In genomic region chr4:4259484-4260100, GRCh38 we compare ENCODE assay signal across 25 cellular contexts. TPM values are rescaled to one million over a fixed set of nuclear protein-coding genes. Genes with fewer than 3 reads are reported as not detected.
DNase-seq lines count a peak whose midpoint lies in the region; ATAC-seq and TF ChIP-seq lines count a peak whose summit lies in the region.
"Had no signal": no experiment of that assay in that cellular context is flagged by ENCODE, and none has a peak within 500 bp of the region (broad histone marks: within the 10 kb centered on the region; RNA-seq: fewer than 3 reads in every experiment).

No MANE protein-coding gene starts in this region.

- H3K79me2 ChIP-seq in SK-N-SH (ENCODE audit: insufficient read depth): no peaks in the 10 kb centered on the region
- no peaks in the 10 kb centered on the region for H3K79me2 ChIP-seq in PC-3 (ENCODE audit: low read length)

- DNase-seq in SK-N-SH (no peak), PC-3 (no peak), left lung (no peak), upper lobe of right lung (no peak), SIG-M5 treated with dmso at 0.1 percent for 504 hours (lab: John Stamatoyannopoulos, UW; ENCODE audit: unreplicated experiment) (no peak), breast epithelium (ENCODE audit: low spot score in 2 of 2) (no peak), CD14-positive monocyte (ENCODE audit: low spot score) (no peak)
- DNase-seq: adrenal gland, gastrocnemius medialis, NCI-H1105 treated with DMSO at 0.1 percent for 48 hours, NCI-H345, occipital lobe, Peyer's patch, transverse colon, WERI-Rb-1 had no signal

- H2AFZ ChIP-seq in SK-N-SH (ENCODE audit: low read depth) (0 out of 2 replicates have a peak overlapping the region, but pooled peaks have one; percentile 60), PC-3 (ENCODE audit: low read length) (peak overlapping the region; percentile 22; the same call in 1 of the 2 replicates)

- ATAC-seq in SK-N-SH treated with all-trans-retinoic acid at 6 μM for 48 hours: no peak
- ATAC-seq in PC-3: no peak
- peak; percentile 20 for ATAC-seq in left lung
- ATAC-seq in upper lobe of right lung: peak; percentile 66

- H3K27ac ChIP-seq in SK-N-SH (ENCODE audit: low read depth in 2 of 2, low read length in 1 of 2) (no peak overlapping the region), PC-3 (ENCODE audit: low read length) (no peak overlapping the region), left lung (no peak overlapping the region), upper lobe of right lung (no peak overlapping the region), breast epithelium (no peak overlapping the region)
- H3K27ac ChIP-seq: adrenal gland, gastrocnemius medialis, Peyer's patch, skin epidermis, transverse colon, WERI-Rb-1 had no signal

- H3K9me3 ChIP-seq in SK-N-SH: no peaks in the 10 kb centered on the region
- H3K9me3 ChIP-seq in PC-3 (ENCODE audit: low read length): no peaks in the 10 kb centered on the region
- no peaks in the 10 kb centered on the region for H3K9me3 ChIP-seq in left lung
- no peaks in the 10 kb centered on the region for H3K9me3 ChIP-seq in upper lobe of right lung
- H3K9me3 ChIP-seq in breast epithelium: no peaks in the 10 kb centered on the region
- H3K9me3 ChIP-seq: adrenal gland, gastrocnemius medialis, HAP-1, Peyer's patch, transverse colon had no signal

- H4K20me1 ChIP-seq in SK-N-SH (ENCODE audit: insufficient read depth) (no peaks in the 10 kb centered on the region), PC-3 (ENCODE audit: low read length) (no peaks in the 10 kb centered on the region)

- no peak overlapping the region for H3K4me3 Mint-ChIP-seq in CD14-positive monocyte
- H3K4me3 Mint-ChIP-seq: activated CD8-positive, alpha-beta T cell treated with anti-CD3 and anti-CD28 coated beads, Interleukin-2, amount 10 ng/mL, durations not matched to agents 7 days and 5 days; central memory CD8-positive, alpha-beta T cell; stimulated activated effector memory CD8-positive, alpha-beta T cell treated with anti-CD3 and anti-CD28 coated beads, Interleukin-12 subunit alpha, Interleukin-12 subunit beta, amount 100 ng/mL, for 72 hours; T-cell had no signal

- H3K9me3 Mint-ChIP-seq in CD14-positive monocyte: no peaks in the 10 kb centered on the region
- H3K9me3 Mint-ChIP-seq: activated T-helper 2 cell treated with anti-CD3 and anti-CD28 coated beads, Interferon-gamma antibody, Interleukin-2, Interleukin-4, amounts not matched to agents 10 μg/mL and 5 μg/mL and 100 μg/mL, durations not matched to agents 14 hours and 24 hours and 36 hours; CD8-positive, alpha-beta memory T cell; central memory CD8-positive, alpha-beta T cell; stimulated activated effector memory CD8-positive, alpha-beta T cell treated with anti-CD3 and anti-CD28 coated beads, Interleukin-12 subunit alpha, Interleukin-12 subunit beta, amount 100 ng/mL, for 72 hours; T-cell had no signal

- H3K4me3 ChIP-seq in SK-N-SH (ENCODE audit: low read depth in 2 of 2, low read length in 1 of 2): no peak overlapping the region
- no peak overlapping the region for H3K4me3 ChIP-seq in PC-3 (ENCODE audit: low read length)
- no peak overlapping the region for H3K4me3 ChIP-seq in left lung
- no peak overlapping the region for H3K4me3 ChIP-seq in upper lobe of right lung
- H3K4me3 ChIP-seq in breast epithelium: no peak overlapping the region
- H3K4me3 ChIP-seq: adrenal gland, gastrocnemius medialis, HAP-1, Peyer's patch, skin epidermis, transverse colon had no signal

- H3K36me3 Mint-ChIP-seq in CD14-positive monocyte: no peaks in the 10 kb centered on the region
- H3K36me3 Mint-ChIP-seq: stimulated activated effector memory CD8-positive, alpha-beta T cell treated with anti-CD3 and anti-CD28 coated beads, Interleukin-12 subunit alpha, Interleukin-12 subunit beta, amount 100 ng/mL, for 72 hours; T-cell had no signal

- POLR2A ChIA-PET in SK-N-SH (lab: Yijun Ruan, JAX): no interaction called here
- POLR2A ChIA-PET in PC-3 (lab: Charles Lee; ENCODE audit: unreplicated experiment): no interaction called here

- peaks cover 5 to 16% (median 12%) of the 10 kb centered on the region in 3 donors for H3K27me3 Mint-ChIP-seq in CD14-positive monocyte (ENCODE audit: low read depth in 3 of 3)
- H3K27me3 Mint-ChIP-seq: CD8-positive, alpha-beta memory T cell had no signal

- no peaks in the 10 kb centered on the region for H3K27me3 ChIP-seq in SK-N-SH (ENCODE audit: insufficient read depth)
- H3K27me3 ChIP-seq in PC-3 (ENCODE audit: low read length): peaks cover 12% of the 10 kb centered on the region; the same call in 1 of the 2 replicates
- H3K27me3 ChIP-seq in left lung: no peaks in the 10 kb centered on the region
- no peaks in the 10 kb centered on the region for H3K27me3 ChIP-seq in upper lobe of right lung
- peaks cover 0 to 3% of the 10 kb centered on the region in 2 donors for H3K27me3 ChIP-seq in breast epithelium
- H3K27me3 ChIP-seq: adrenal gland, gastrocnemius medialis, Peyer's patch, transverse colon had no signal

- no TSS peak for BruUV-seq in PC-3 (replicated peaks; lab: Mats Ljungman, UMichigan)

- H3K27ac Mint-ChIP-seq in CD14-positive monocyte: peak overlapping the region in 1 of 7 donors; percentile 61
- H3K27ac Mint-ChIP-seq: activated CD8-positive, alpha-beta T cell treated with anti-CD3 and anti-CD28 coated beads, Interleukin-2, amount 10 ng/mL, durations not matched to agents 7 days and 5 days; activated T-helper 2 cell treated with anti-CD3 and anti-CD28 coated beads, Interferon-gamma antibody, Interleukin-2, Interleukin-4, amounts not matched to agents 10 μg/mL and 5 μg/mL and 100 μg/mL, durations not matched to agents 14 hours and 24 hours and 36 hours; stimulated activated effector memory CD8-positive, alpha-beta T cell treated with anti-CD3 and anti-CD28 coated beads, Interleukin-12 subunit alpha, Interleukin-12 subunit beta, amount 100 ng/mL, for 72 hours had no signal

- no peak for TF ChIP-seq EP300 in SK-N-SH (IDR thresholded peaks at IDR 0.05; ENCODE audit: borderline replicate concordance in 1 of 2, low read depth in 1 of 2, low read length in 1 of 2)

- H3K4me1 ChIP-seq in SK-N-SH (ENCODE audit: control insufficient read depth in 1 of 2, insufficient read depth in 2 of 2, low read depth in 1 of 2, low read length in 1 of 2) (no peaks in the 10 kb centered on the region), PC-3 (ENCODE audit: insufficient read depth, low read length) (peaks cover 5% of the 10 kb centered on the region; the same call in 1 of the 2 replicates), left lung (no peaks in the 10 kb centered on the region), upper lobe of right lung (no peaks in the 10 kb centered on the region), breast epithelium (no peaks in the 10 kb centered on the region)
- H3K4me1 ChIP-seq: adrenal gland, gastrocnemius medialis, HAP-1, Peyer's patch had no signal

- TF ChIP-seq RAD21 in SK-N-SH (IDR thresholded peaks at IDR 0.05; ENCODE audit: low read length): no peak

- H3K4me2 ChIP-seq in SK-N-SH (peak overlapping the region; percentile 6; the same call in 1 of the 2 replicates), PC-3 (ENCODE audit: low read length) (peak overlapping the region; percentile 2; the same call in 1 of the 2 replicates)

- 64% methylated on average over 9 of the region's 9 CpGs for WGBS in SK-N-SH (ENCODE audit: low lambda C conversion rate)

- H3K36me3 ChIP-seq in SK-N-SH (replicated peaks in 1 of 2; ENCODE audit: control insufficient read depth in 1 of 2, insufficient read depth in 2 of 2, low read length in 1 of 2) (no peaks in the 10 kb centered on the region), PC-3 (ENCODE audit: low read depth, low read length) (no peaks in the 10 kb centered on the region), left lung (no peaks in the 10 kb centered on the region), upper lobe of right lung (no peaks in the 10 kb centered on the region), breast epithelium (no peaks in the 10 kb centered on the region)
- H3K36me3 ChIP-seq: adrenal gland, gastrocnemius medialis, HAP-1, Peyer's patch, transverse colon, WERI-Rb-1 had no signal

- TF ChIP-seq CTCF in SK-N-SH (IDR thresholded peaks at IDR 0.05) (no peak), PC-3 (conservative IDR thresholded peaks at IDR 0.05; ENCODE audit: low read depth, low read length) (no peak), left lung (IDR thresholded peaks at IDR 0.05) (no peak), upper lobe of right lung (IDR thresholded peaks at IDR 0.05) (no peak), breast epithelium (IDR thresholded peaks at IDR 0.05) (no peak), CD14-positive monocyte (IDR thresholded peaks at IDR 0.05) (no peak)

- intact Hi-C loops in PC-3 (cut with micrococcal nuclease) (loop anchor here (1.0 kb wide), 1 partner anchor 76 kb away; no protein-coding TSS in a partner anchor), left lung (cut with DNase I) (no loop called here), upper lobe of right lung (cut with DNase I) (loop anchor here (10.0 kb wide), 1 partner anchor 75 kb away; no protein-coding TSS in a partner anchor), breast epithelium (cut with DNase I; ENCODE audit: low total_unique reads) (no loop called here), CD14-positive monocyte (cut with micrococcal nuclease) (loop anchor here in 1 of 2 donors (2.0 to 5.0 kb wide), 2 partner anchors 75 to 173 kb away; no protein-coding TSS in a partner anchor)

- H3F3A ChIP-seq in SK-N-SH (replicated peaks; ENCODE audit: insufficient read depth) (no peaks in the 10 kb centered on the region), PC-3 (ENCODE audit: low read length, unreplicated experiment) (no peaks in the 10 kb centered on the region)

- TF ChIP-seq POLR2A in breast epithelium (IDR thresholded peaks at IDR 0.05): no peak

- H3K9me2 ChIP-seq in SK-N-SH (no peaks in the 10 kb centered on the region), PC-3 (replicated peaks; ENCODE audit: low read length) (no peaks in the 10 kb centered on the region)

- CTCF ChIA-PET in SK-N-SH (lab: Yijun Ruan, JAX) (interaction anchor here (0.8 to 2.0 kb wide), 17 partner anchors 8 to 398 kb away, joined by 3 to 10 read pairs (median 5); partner anchors contain the start of gene TMEM128), PC-3 (lab: Charles Lee) (interaction anchor here (1.0 kb wide), 1 partner anchor 10 kb away, joined by 3 read pairs; no protein-coding TSS in a partner anchor)

- H3K4me1 Mint-ChIP-seq in CD14-positive monocyte: peaks cover 3% of the 10 kb centered on the region
- H3K4me1 Mint-ChIP-seq: central memory CD8-positive, alpha-beta T cell had no signal

- H3K9ac ChIP-seq in SK-N-SH (no peak overlapping the region), PC-3 (ENCODE audit: low read length) (no peak overlapping the region)

RNA-seq across cellular contexts. Expression of gene TMEM128, which starts 11.6 kb away (rescaled TPM):
- polyA plus RNA-seq in SK-N-SH (2012; rRNA removed): 33.7 and 44.5 TPM in 2 replicates
- 49.8 and 57.9 TPM in 2 replicates for polyA plus RNA-seq in SK-N-SH (2012; cell fraction: cytosol; rRNA removed)
- polyA plus RNA-seq in SK-N-SH (2012; cell fraction: nucleus; rRNA removed): 8.0 and 16.6 TPM in 2 replicates
- total RNA-seq in PC-3 (2014; rRNA removed): 4.7 and 10.1 TPM in 2 replicates
- 10 to 100 TPM; 18.5 to 21.9 TPM for total RNA-seq in left lung
- 26.4 TPM for total RNA-seq in upper lobe of right lung
- total RNA-seq in breast epithelium: 10 to 100 TPM; 15.2 to 33.8 (median 25.2) TPM
- polyA plus RNA-seq in CD14-positive monocyte: 10 to 100 TPM; 29.7 to 35.1 TPM

RNA-seq across cellular contexts. Expression of gene LYAR, which starts 30.4 kb away (rescaled TPM):
- polyA plus RNA-seq in SK-N-SH (2012; rRNA removed): 9.2 and 11.2 TPM in 2 replicates
- 14.6 and 22.8 TPM in 2 replicates for polyA plus RNA-seq in SK-N-SH (2012; cell fraction: cytosol; rRNA removed)
- 3.8 and 6.4 TPM in 2 replicates for polyA plus RNA-seq in SK-N-SH (2012; cell fraction: nucleus; rRNA removed)
- total RNA-seq in PC-3 (2014; rRNA removed): 37.5 and 41.3 TPM in 2 replicates
- 10 to 100 TPM in 1 of 2 donors, 1 to 10 TPM in 1; 9.7 to 20.4 TPM for total RNA-seq in left lung
- 13.3 TPM for total RNA-seq in upper lobe of right lung
- total RNA-seq in breast epithelium: 10 to 100 TPM; 11.9 to 17.3 (median 15.1) TPM
- polyA plus RNA-seq in CD14-positive monocyte: 10 to 100 TPM; 14.9 to 22.6 TPM

RNA-seq across cellular contexts. Expression of gene ZBTB49, which starts 30.5 kb away (rescaled TPM):
- polyA plus RNA-seq in SK-N-SH (2012; rRNA removed): 3.1 and 3.7 TPM in 2 replicates
- 2.8 and 3.6 TPM in 2 replicates for polyA plus RNA-seq in SK-N-SH (2012; cell fraction: cytosol; rRNA removed)
- polyA plus RNA-seq in SK-N-SH (2012; cell fraction: nucleus; rRNA removed): 10.8 and 11.8 TPM in 2 replicates
- total RNA-seq in PC-3 (2014; rRNA removed): 1.1 and 3.2 TPM in 2 replicates
- total RNA-seq in left lung: 1 to 10 TPM; 4.8 to 5.3 TPM
- total RNA-seq in upper lobe of right lung: 5.6 TPM
- 1 to 10 TPM; 2.1 to 9.4 (median 3.9) TPM for total RNA-seq in breast epithelium
- 1 to 10 TPM; 1.4 to 1.7 TPM for polyA plus RNA-seq in CD14-positive monocyte

RNA-seq across cellular contexts. Expression of gene OTOP1, which starts 32.9 kb away (rescaled TPM):
- not detected in 2 replicates for polyA plus RNA-seq in SK-N-SH (2012; rRNA removed)
- not detected in 2 replicates for polyA plus RNA-seq in SK-N-SH (2012; cell fraction: cytosol; rRNA removed)
- polyA plus RNA-seq in SK-N-SH (2012; cell fraction: nucleus; rRNA removed): not detected in 2 replicates
- not detected in 2 replicates for total RNA-seq in PC-3 (2014; rRNA removed)
- total RNA-seq in left lung: not detected
- total RNA-seq in upper lobe of right lung: not detected
- total RNA-seq in breast epithelium: not detected
- not detected for polyA plus RNA-seq in CD14-positive monocyte
- total RNA-seq: activated CD8-positive, alpha-beta T cell treated with anti-CD3 and anti-CD28 coated beads, Interleukin-2, amount 10 ng/mL, durations not matched to agents 7 days and 5 days; activated T-helper 2 cell treated with anti-CD3 and anti-CD28 coated beads, Interferon-gamma antibody, Interleukin-2, Interleukin-4, amounts not matched to agents 10 μg/mL and 5 μg/mL and 100 μg/mL, durations not matched to agents 14 hours and 24 hours and 36 hours; adrenal gland; CD8-positive, alpha-beta memory T cell; gastrocnemius medialis; mesenteric fat pad; occipital lobe; Peyer's patch; T-cell; transverse colon had no signal
- polyA plus RNA-seq: adrenal gland; CD8-positive, alpha-beta memory T cell had no signal

Comparison
In these comparisons a context has a peak if more than half of its experiments do, and no peak if none do; other contexts are left out.
1. ATAC-seq: peak in left lung (single experiment) and upper lobe of right lung (single experiment); none in SK-N-SH treated with all-trans-retinoic acid at 6 μM for 48 hours (single experiment) and PC-3 (single experiment).
2. intact Hi-C loops: an anchor here in PC-3 (1.0 kb wide) and upper lobe of right lung (10.0 kb wide); none called in left lung and breast epithelium.